In the genomic region with DNA sequence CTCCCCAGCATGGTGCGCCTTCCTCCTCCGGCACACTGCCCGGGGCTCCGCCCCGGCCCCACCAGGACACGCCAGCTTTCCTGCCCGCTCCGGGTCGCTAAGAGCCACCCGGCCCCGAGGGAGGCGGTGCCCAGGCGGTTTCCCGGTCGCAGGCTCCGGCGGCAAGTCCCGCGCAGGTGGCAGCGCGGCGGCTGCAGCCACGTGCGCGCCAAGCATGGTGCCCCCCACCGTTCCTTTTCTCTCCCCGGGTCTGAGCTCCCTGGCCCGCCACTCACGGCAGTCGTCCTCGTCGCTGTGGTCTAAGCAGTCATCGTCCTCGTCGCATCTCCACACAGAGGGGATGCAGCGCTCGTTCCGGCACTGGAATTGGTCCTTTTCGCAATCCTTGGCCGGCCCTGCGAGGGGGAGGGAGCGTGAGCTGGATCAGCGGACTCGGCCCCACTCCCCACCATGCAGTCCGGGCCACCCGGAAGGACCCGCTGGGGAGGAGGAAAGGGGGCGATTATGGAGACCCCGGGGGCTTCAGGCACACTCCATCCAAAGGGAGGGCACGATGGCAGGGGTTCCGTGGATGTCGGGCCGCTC, we compare ENCODE assay signal across 8 cellular contexts. TPM values are rescaled to one million over a fixed set of nuclear protein-coding genes. Genes with fewer than 3 reads are reported as not detected.
DNase-seq lines count a peak whose midpoint lies in the region; ATAC-seq lines count a peak whose summit lies in the region.

No MANE protein-coding gene starts in this region.

- H3K36me3 ChIP-seq in ectodermal cell (ENCODE audit: control insufficient read depth, insufficient read depth, low read length) (no peaks in the 10 kb centered on the region), muscle layer of duodenum (ENCODE audit: control insufficient read depth in 1 of 2, insufficient read depth in 2 of 2, low read length in 2 of 2) (no peaks in the 10 kb centered on the region)

- H3K4me1 Mint-ChIP-seq in T-helper 17 cell, result peaks cover 33% of the 10 kb centered on the region

- ATAC-seq in GM21360 (IDR thresholded peaks at IDR 0.05; ENCODE audit: unreplicated experiment) (peak; percentile 26), HG03521 (IDR thresholded peaks at IDR 0.05; ENCODE audit: unreplicated experiment) (peak; percentile 3), T-helper 17 cell (no peak)

- H3K9me3 ChIP-seq in T-helper 17 cell (ENCODE audit: control insufficient read depth, low read length, poor library complexity, severe bottlenecking) (no peaks in the 10 kb centered on the region), ectodermal cell (ENCODE audit: control insufficient read depth, low read length) (no peaks in the 10 kb centered on the region), muscle layer of duodenum (ENCODE audit: control insufficient read depth in 1 of 2, low read length in 2 of 2) (no peaks in the 10 kb centered on the region)

- peaks cover 2% of the 10 kb centered on the region for H3K36me3 Mint-ChIP-seq in T-helper 17 cell (ENCODE audit: low read depth)

- H3K4me3 ChIP-seq in ectodermal cell (ENCODE audit: insufficient read depth, low read depth, low read length), result peak overlapping the region; percentile 72
- peak overlapping the region; percentile 60 to 81 for H3K4me3 ChIP-seq in muscle layer of duodenum (ENCODE audit: low read depth in 1 of 2, low read length in 2 of 2)

- DNase-seq in DMS153 (lab: John Stamatoyannopoulos, UW) (peak; percentile 45), DMS153 treated with DMSO at 0.1 percent for 48 hours (lab: John Stamatoyannopoulos, UW; ENCODE audit: unreplicated experiment) (no peak), T-helper 17 cell (no peak), RKO (ENCODE audit: low spot score) (no peak)

- 0 to 1% methylated on average over 53 of the region's 53 CpGs for WGBS in ectodermal cell, 2 experiments

- H3K27me3 ChIP-seq in ectodermal cell (ENCODE audit: control insufficient read depth, insufficient read depth, low read length, poor library complexity, severe bottlenecking) (peaks cover 9% of the 10 kb centered on the region), muscle layer of duodenum (ENCODE audit: low read depth, low read length) (no peaks in the 10 kb centered on the region)

- no peaks in the 10 kb centered on the region for H3K27me3 Mint-ChIP-seq in T-helper 17 cell

- peak overlapping the region; percentile 82 for H3K27ac Mint-ChIP-seq in T-helper 17 cell

- H3K27ac ChIP-seq in ectodermal cell (ENCODE audit: insufficient read depth, low read depth, low read length, poor library complexity, severe bottlenecking), result peak overlapping the region; percentile 5
- H3K27ac ChIP-seq in muscle layer of duodenum (ENCODE audit: low read length), result no peak overlapping the region

- H3K4me1 ChIP-seq in ectodermal cell (ENCODE audit: control insufficient read depth, insufficient read depth, low read length), result peaks cover 2% of the 10 kb centered on the region
- H3K4me1 ChIP-seq in muscle layer of duodenum (ENCODE audit: control insufficient read depth in 1 of 2, insufficient read depth in 2 of 2, low read length in 2 of 2), result peaks cover 0 to 25% of the 10 kb centered on the region in 2 donors

- H3K4me3 Mint-ChIP-seq in T-helper 17 cell, result peak overlapping the region; percentile 96

RNA-seq across cellular contexts. Expression of gene LRP8, which starts 1.2 kb away (rescaled TPM):
- total RNA-seq in T-helper 17 cell, result 10 to 100 TPM; 15.1 to 18.6 TPM
- polyA plus RNA-seq in ectodermal cell (2013, experiment 1 of 4), result 18.8 TPM
- 11.7 TPM for polyA plus RNA-seq in ectodermal cell (2013, experiment 2 of 4)
- polyA plus RNA-seq in ectodermal cell (2013, experiment 3 of 4), result 13.1 TPM
- polyA plus RNA-seq in ectodermal cell (2013, experiment 4 of 4), result 11.6 TPM
